Comparison of ENCODE assay signal across 24 cellular contexts in the genomic region with DNA sequence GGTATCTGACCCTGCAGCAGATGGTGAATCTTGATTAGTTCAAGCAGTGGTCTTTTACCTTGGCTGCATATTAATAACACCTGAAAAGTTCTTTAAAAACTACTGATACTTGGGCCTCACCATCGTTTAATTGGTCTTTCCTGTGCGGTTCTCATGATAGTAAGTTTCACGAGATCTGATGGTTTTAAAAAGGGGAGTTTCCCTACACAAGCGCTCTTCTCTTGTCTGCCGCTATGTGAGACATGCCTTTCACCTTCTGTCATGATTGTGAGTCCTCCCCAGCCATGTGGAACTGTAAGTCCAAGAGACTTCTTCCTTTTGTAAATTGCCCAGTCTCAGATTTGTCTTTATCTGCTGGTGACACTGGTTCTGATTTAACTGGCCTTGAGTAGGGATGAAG.
"Had no signal": no experiment of that assay in that cellular context is flagged by ENCODE, and none has a peak within 500 bp of the region (broad histone marks: within the 10 kb centered on the region; RNA-seq: fewer than 3 reads in every experiment).

No MANE protein-coding gene starts in this region.

- DNase-seq: colonic mucosa; cortex of kidney; dermis blood vessel endothelial cell; dorsolateral prefrontal cortex; effector CD4-positive, alpha-beta T cell; effector CD8-positive, alpha-beta T cell; effector memory CD4-positive, alpha-beta T cell; effector memory CD8-positive, alpha-beta T cell; endodermal cell; erythroblast; esophagus squamous epithelium; foreskin fibroblast; foreskin keratinocyte; foreskin melanocyte; gastrocnemius medialis; glutamatergic neuron; head of caudate nucleus; heart left ventricle; heart right ventricle had no signal

- H3K27ac ChIP-seq: colonic mucosa, coronary artery, dorsolateral prefrontal cortex, epithelial cell of prostate, esophagus muscularis mucosa, esophagus squamous epithelium, foreskin keratinocyte, gastrocnemius medialis, gastroesophageal sphincter, heart left ventricle, heart right ventricle had no signal

- H3K4me3 ChIP-seq: colonic mucosa, coronary artery, dorsolateral prefrontal cortex, esophagus muscularis mucosa, esophagus squamous epithelium, gastrocnemius medialis, gastroesophageal sphincter, heart left ventricle, heart right ventricle had no signal

- H3K4me1 ChIP-seq: colonic mucosa, esophagus muscularis mucosa, esophagus squamous epithelium, foreskin keratinocyte, gastrocnemius medialis, gastroesophageal sphincter, heart left ventricle, heart right ventricle had no signal

- ATAC-seq: effector memory CD8-positive, alpha-beta T cell; esophagus mucosa; foreskin keratinocyte; gastrocnemius medialis; gastroesophageal sphincter; heart left ventricle; heart right ventricle had no signal

- H3K9me3 ChIP-seq: colonic mucosa, esophagus muscularis mucosa, esophagus squamous epithelium, gastrocnemius medialis, gastroesophageal sphincter, heart left ventricle, heart right ventricle had no signal

- H3K27me3 ChIP-seq: colonic mucosa, esophagus muscularis mucosa, esophagus squamous epithelium, foreskin keratinocyte, gastrocnemius medialis had no signal

- H3K36me3 ChIP-seq: colonic mucosa, esophagus muscularis mucosa, esophagus squamous epithelium, gastrocnemius medialis, gastroesophageal sphincter, heart left ventricle, heart right ventricle had no signal
